1 cellular context compared by ENCODE assay signal in the genomic region with DNA sequence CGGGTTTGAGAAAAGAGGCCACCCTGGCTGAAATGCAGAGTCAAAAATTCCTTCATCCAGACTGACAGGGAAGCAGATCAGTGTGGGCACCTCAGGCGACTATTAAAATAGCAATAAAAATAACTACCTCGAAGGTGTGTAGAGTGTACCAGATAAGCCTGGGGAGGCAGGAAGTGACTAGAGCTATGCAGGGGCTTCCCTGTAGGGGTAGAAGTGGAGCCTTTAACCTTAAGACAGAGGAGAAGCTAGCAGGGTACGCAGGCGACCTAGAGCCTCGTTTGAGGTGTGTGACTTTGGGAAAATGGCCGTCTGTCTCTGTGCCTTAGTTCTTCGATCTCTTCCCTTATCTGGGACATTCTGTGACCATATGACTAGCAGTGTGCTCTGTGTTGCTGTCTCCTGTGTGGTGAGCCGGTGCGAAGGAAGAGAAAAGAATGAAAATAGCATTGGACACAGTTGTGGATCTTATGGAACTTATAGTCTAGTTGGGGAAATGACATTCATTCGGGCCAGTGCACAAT.
TF ChIP-seq lines count a peak whose summit lies in the region.

No MANE protein-coding gene starts in this region.

TF ChIP-seq in HCT116, 20 proteins besides CTCF, POLR2A, EP300 and RAD21 (continued from another document):
- TF ChIP-seq, protein P1, sequence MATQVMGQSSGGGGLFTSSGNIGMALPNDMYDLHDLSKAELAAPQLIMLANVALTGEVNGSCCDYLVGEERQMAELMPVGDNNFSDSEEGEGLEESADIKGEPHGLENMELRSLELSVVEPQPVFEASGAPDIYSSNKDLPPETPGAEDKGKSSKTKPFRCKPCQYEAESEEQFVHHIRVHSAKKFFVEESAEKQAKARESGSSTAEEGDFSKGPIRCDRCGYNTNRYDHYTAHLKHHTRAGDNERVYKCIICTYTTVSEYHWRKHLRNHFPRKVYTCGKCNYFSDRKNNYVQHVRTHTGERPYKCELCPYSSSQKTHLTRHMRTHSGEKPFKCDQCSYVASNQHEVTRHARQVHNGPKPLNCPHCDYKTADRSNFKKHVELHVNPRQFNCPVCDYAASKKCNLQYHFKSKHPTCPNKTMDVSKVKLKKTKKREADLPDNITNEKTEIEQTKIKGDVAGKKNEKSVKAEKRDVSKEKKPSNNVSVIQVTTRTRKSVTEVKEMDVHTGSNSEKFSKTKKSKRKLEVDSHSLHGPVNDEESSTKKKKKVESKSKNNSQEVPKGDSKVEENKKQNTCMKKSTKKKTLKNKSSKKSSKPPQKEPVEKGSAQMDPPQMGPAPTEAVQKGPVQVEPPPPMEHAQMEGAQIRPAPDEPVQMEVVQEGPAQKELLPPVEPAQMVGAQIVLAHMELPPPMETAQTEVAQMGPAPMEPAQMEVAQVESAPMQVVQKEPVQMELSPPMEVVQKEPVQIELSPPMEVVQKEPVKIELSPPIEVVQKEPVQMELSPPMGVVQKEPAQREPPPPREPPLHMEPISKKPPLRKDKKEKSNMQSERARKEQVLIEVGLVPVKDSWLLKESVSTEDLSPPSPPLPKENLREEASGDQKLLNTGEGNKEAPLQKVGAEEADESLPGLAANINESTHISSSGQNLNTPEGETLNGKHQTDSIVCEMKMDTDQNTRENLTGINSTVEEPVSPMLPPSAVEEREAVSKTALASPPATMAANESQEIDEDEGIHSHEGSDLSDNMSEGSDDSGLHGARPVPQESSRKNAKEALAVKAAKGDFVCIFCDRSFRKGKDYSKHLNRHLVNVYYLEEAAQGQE (IDR thresholded peaks at IDR 0.05; ENCODE audit: low read depth): no peak
- TF ChIP-seq ELF1 (IDR thresholded peaks at IDR 0.05; ENCODE audit: borderline replicate concordance, low read depth) (no peak), SIN3A (IDR thresholded peaks at IDR 0.05; ENCODE audit: low read depth) (no peak), EZH2 (IDR thresholded peaks at IDR 0.05) (no peak), SP1 (IDR thresholded peaks at IDR 0.05; ENCODE audit: low read depth) (no peak), EGR1 (IDR thresholded peaks at IDR 0.05; ENCODE audit: low read depth) (no peak), SRF (IDR thresholded peaks at IDR 0.05; ENCODE audit: low read depth) (no peak), JUND (IDR thresholded peaks at IDR 0.05) (no peak), EZH2phosphoT487 (IDR thresholded peaks at IDR 0.05; ENCODE audit: borderline replicate concordance) (no peak), CBX3 (IDR thresholded peaks at IDR 0.05; ENCODE audit: low read depth) (no peak), POLR2AphosphoS5 (IDR thresholded peaks at IDR 0.05; ENCODE audit: low read depth, low read length) (no peak)
- TF ChIP-seq, protein P2, sequence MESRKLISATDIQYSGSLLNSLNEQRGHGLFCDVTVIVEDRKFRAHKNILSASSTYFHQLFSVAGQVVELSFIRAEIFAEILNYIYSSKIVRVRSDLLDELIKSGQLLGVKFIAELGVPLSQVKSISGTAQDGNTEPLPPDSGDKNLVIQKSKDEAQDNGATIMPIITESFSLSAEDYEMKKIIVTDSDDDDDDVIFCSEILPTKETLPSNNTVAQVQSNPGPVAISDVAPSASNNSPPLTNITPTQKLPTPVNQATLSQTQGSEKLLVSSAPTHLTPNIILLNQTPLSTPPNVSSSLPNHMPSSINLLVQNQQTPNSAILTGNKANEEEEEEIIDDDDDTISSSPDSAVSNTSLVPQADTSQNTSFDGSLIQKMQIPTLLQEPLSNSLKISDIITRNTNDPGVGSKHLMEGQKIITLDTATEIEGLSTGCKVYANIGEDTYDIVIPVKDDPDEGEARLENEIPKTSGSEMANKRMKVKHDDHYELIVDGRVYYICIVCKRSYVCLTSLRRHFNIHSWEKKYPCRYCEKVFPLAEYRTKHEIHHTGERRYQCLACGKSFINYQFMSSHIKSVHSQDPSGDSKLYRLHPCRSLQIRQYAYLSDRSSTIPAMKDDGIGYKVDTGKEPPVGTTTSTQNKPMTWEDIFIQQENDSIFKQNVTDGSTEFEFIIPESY (IDR thresholded peaks at IDR 0.05; ENCODE audit: extremely low read depth, insufficient replicate concordance, low read length): no peak
